ENCODE assay signal across 9 cellular contexts in the genomic region with DNA sequence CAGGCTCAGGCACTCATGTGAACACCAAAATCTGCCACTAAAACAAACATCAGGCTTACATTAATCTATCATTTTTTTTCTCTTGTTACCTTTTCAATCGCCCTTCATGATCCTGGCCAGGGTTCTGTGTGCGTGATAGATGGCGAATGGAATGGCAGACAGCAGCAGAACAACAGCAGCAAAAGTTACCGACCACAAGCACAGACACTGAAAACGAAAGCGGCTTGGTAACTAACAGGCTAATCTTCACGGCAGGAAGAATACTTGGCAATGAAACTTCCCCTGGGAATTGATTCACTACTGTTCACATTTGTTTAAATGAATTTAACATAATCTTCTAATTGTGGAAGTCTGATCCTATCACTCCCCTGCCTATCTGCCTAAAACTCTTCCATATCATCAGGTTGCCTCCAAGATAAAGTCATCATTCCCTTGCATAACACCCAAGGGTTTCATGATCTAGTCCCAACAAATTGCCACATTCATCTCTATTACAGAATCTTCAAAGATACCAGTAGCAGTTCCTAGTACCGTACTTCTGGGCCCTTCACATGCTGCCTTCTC. TPM values are rescaled to one million over a fixed set of nuclear protein-coding genes. Genes with fewer than 3 reads are reported as not detected.
DNase-seq lines count a peak whose midpoint lies in the region; ATAC-seq and TF ChIP-seq lines count a peak whose summit lies in the region.
"Had no signal": no experiment of that assay in that cellular context is flagged by ENCODE, and none has a peak within 500 bp of the region (broad histone marks: within the 10 kb centered on the region; RNA-seq: fewer than 3 reads in every experiment).

No MANE protein-coding gene starts in this region.

- H3K4me3 ChIP-seq in astrocyte of the spinal cord (ENCODE audit: low read depth, low read length) (peak overlapping the region; percentile 44), left lung (peak overlapping the region; percentile 3 to 21), tibial artery (peak overlapping the region; percentile 31 to 33)

- in situ Hi-C loops in astrocyte of the spinal cord (cut with HindIII; ENCODE audit: low sequenced_read_pairs): no loop called here

- TF ChIP-seq CTCF in astrocyte of the spinal cord (IDR thresholded peaks at IDR 0.05; ENCODE audit: low read depth, low read length) (no peak), left lung (IDR thresholded peaks at IDR 0.05) (no peak), tibial artery (IDR thresholded peaks at IDR 0.05) (no peak), omental fat pad (IDR thresholded peaks at IDR 0.05) (no peak)

- H3K4me1 ChIP-seq in left lung (peaks cover 3 to 18% of the 10 kb centered on the region in 2 donors), tibial artery (peaks cover 0 to 33% (median 9%) of the 10 kb centered on the region in 4 donors)
- H3K4me1 ChIP-seq: parathyroid adenoma had no signal

- peak; percentile 55 for ATAC-seq in GM19324 (IDR thresholded peaks at IDR 0.05; ENCODE audit: low FRiP score, unreplicated experiment)
- ATAC-seq in HG03520 (IDR thresholded peaks at IDR 0.05; ENCODE audit: unreplicated experiment): peak; percentile 55
- ATAC-seq in left lung: peak; percentile 25
- ATAC-seq in omental fat pad (ENCODE audit: low FRiP score): no peak

- H3K36me3 ChIP-seq in left lung (no peaks in the 10 kb centered on the region), tibial artery (no peaks in the 10 kb centered on the region)

- H3K27me3 ChIP-seq in left lung (no peaks in the 10 kb centered on the region), tibial artery (no peaks in the 10 kb centered on the region)

- intact Hi-C loops in left lung (cut with DNase I): no loop called here
- intact Hi-C loops in tibial artery (cut with DNase I; ENCODE audit: low total_unique reads): no loop called here

- H3K9me3 ChIP-seq in left lung (no peaks in the 10 kb centered on the region), tibial artery (no peaks in the 10 kb centered on the region)

- peak; percentile 78 for DNase-seq in astrocyte of the spinal cord (ENCODE audit: low read depth, low spot score)
- DNase-seq in left lung: no peak
- no peak for DNase-seq in tibial artery
- no peak for DNase-seq in NCI-H524 treated with DMSO at 0.1 percent for 48 hours (lab: John Stamatoyannopoulos, UW)
- DNase-seq in activated T-cell treated with anti-CD3 and anti-CD28 coated beads, Interleukin-2, amount 50 U/mL, for 48 hours: no peak
- DNase-seq in omental fat pad (ENCODE audit: low spot score): no peak

- H3K27ac ChIP-seq in left lung (peak overlapping the region; percentile 64 to 70), tibial artery (peak overlapping the region in 1 of 2 donors; percentile 1)
- H3K27ac ChIP-seq: parathyroid adenoma had no signal

RNA-seq across cellular contexts. Expression of a gene that starts 28.7 kb away (rescaled TPM):
- total RNA-seq in left lung: 10 to 100 TPM; 57.0 to 57.1 TPM
- 10 to 100 TPM; 16.2 to 32.6 (median 20.9) TPM for total RNA-seq in omental fat pad
